ENCODE assay signal across 30 cellular contexts in genomic region chr3:9937839-9938238, GRCh38.
"Had no signal": no experiment of that assay in that cellular context is flagged by ENCODE, and none has a peak within 500 bp of the region (broad histone marks: within the 10 kb centered on the region; RNA-seq: fewer than 3 reads in every experiment).

No MANE protein-coding gene starts in this region.

- H3K27me3 Mint-ChIP-seq: activated CD8-positive, alpha-beta T cell treated with anti-CD3 and anti-CD28 coated beads for 36 hours; activated naive CD4-positive, alpha-beta T cell treated with anti-CD3 and anti-CD28 coated beads, Interleukin-2, amount 10 ng/mL, durations not matched to agents 7 days and 5 days; activated naive CD8-positive, alpha-beta T cell treated with anti-CD3 and anti-CD28 coated beads, Interleukin-2, amount 10 ng/mL, durations not matched to agents 7 days and 5 days had no signal

- ATAC-seq: activated CD8-positive, alpha-beta T cell treated with anti-CD3 and anti-CD28 coated beads for 36 hours; activated naive CD4-positive, alpha-beta T cell treated with anti-CD3 and anti-CD28 coated beads, Interleukin-2, amount 50 U/mL, for 72 hours; activated T-cell treated with anti-CD3 and anti-CD28 coated beads, Interleukin-2, amount 50 U/mL, for 72 hours; gastroesophageal sphincter; heart left ventricle had no signal

- H3K36me3 Mint-ChIP-seq: activated naive CD4-positive, alpha-beta T cell treated with anti-CD3 and anti-CD28 coated beads, Interleukin-2, amount 50 U/mL, for 72 hours had no signal

- H3K36me3 ChIP-seq: breast epithelium, colonic mucosa had no signal

- H3K27ac Mint-ChIP-seq: activated CD8-positive, alpha-beta T cell treated with anti-CD3 and anti-CD28 coated beads for 36 hours; activated naive CD4-positive, alpha-beta T cell treated with anti-CD3 and anti-CD28 coated beads, Interleukin-2, amount 10 ng/mL, durations not matched to agents 7 days and 5 days; activated naive CD4-positive, alpha-beta T cell treated with anti-CD3 and anti-CD28 coated beads, Interleukin-2, amount 50 U/mL, for 72 hours; activated naive CD8-positive, alpha-beta T cell treated with anti-CD3 and anti-CD28 coated beads, Interleukin-2, amount 10 ng/mL, durations not matched to agents 7 days and 5 days; activated T-cell treated with anti-CD3 and anti-CD28 coated beads, Interleukin-2, amount 50 U/mL, for 72 hours; brain had no signal

- H3K4me3 ChIP-seq: ascending aorta, breast epithelium, cardiac muscle cell, colonic mucosa, esophagus squamous epithelium, gastroesophageal sphincter, heart left ventricle had no signal

- H3K4me3 Mint-ChIP-seq: activated CD8-positive, alpha-beta T cell treated with anti-CD3 and anti-CD28 coated beads for 36 hours; activated naive CD4-positive, alpha-beta T cell treated with anti-CD3 and anti-CD28 coated beads, Interleukin-2, amount 10 ng/mL, durations not matched to agents 7 days and 5 days; activated naive CD8-positive, alpha-beta T cell treated with anti-CD3 and anti-CD28 coated beads, Interleukin-2, amount 10 ng/mL, durations not matched to agents 7 days and 5 days; activated T-cell treated with anti-CD3 and anti-CD28 coated beads, Interleukin-2, amount 50 U/mL, for 72 hours; brain had no signal

- FAIRE-seq: endometrium, endothelial cell of umbilical vein had no signal

- H3K27me3 ChIP-seq: ascending aorta, breast epithelium, cardiac muscle cell, colonic mucosa, esophagus squamous epithelium, gastroesophageal sphincter, heart left ventricle had no signal

- H3K9me3 Mint-ChIP-seq: activated CD8-positive, alpha-beta T cell treated with anti-CD3 and anti-CD28 coated beads for 36 hours; activated naive CD4-positive, alpha-beta T cell treated with anti-CD3 and anti-CD28 coated beads, Interleukin-2, amount 10 ng/mL, durations not matched to agents 7 days and 5 days; activated naive CD4-positive, alpha-beta T cell treated with anti-CD3 and anti-CD28 coated beads, Interleukin-2, amount 50 U/mL, for 72 hours; activated naive CD8-positive, alpha-beta T cell treated with anti-CD3 and anti-CD28 coated beads, Interleukin-2, amount 10 ng/mL, durations not matched to agents 7 days and 5 days; activated T-cell treated with anti-CD3 and anti-CD28 coated beads, Interleukin-2, amount 50 U/mL, for 72 hours; brain had no signal

- H3K27ac ChIP-seq: ascending aorta, breast epithelium, cardiac muscle cell, colonic mucosa, epithelial cell of prostate, esophagus squamous epithelium, gastroesophageal sphincter, heart left ventricle had no signal

- H3K9me3 ChIP-seq: ascending aorta, breast epithelium, colonic mucosa, esophagus squamous epithelium, gastroesophageal sphincter, heart left ventricle had no signal

- DNase-seq: activated CD4-positive, alpha-beta T cell treated with anti-CD3 and anti-CD28 coated beads for 4 hours; activated CD4-positive, alpha-beta T cell treated with anti-CD3 and anti-CD28 coated beads, Interleukin-2, amount 50 U/mL, for 1 hour; activated CD4-positive, alpha-beta T cell treated with anti-CD3 and anti-CD28 coated beads, Interleukin-2, amount 50 U/mL, for 48 hours; activated CD4-positive, CD25-positive, alpha-beta regulatory T cell; activated CD4-positive, CD25-positive, alpha-beta regulatory T cell treated with anti-CD3 and anti-CD28 coated beads, Interleukin-2, amount 50 U/mL, for 72 hours; activated CD8-positive, alpha-beta memory T cell treated with anti-CD3 and anti-CD28 coated beads for 24 hours; activated CD8-positive, alpha-beta T cell treated with anti-CD3 and anti-CD28 coated beads for 36 hours; activated gamma-delta T cell; activated naive CD4-positive, alpha-beta T cell; activated naive CD4-positive, alpha-beta T cell treated with anti-CD3 and anti-CD28 coated beads, Interleukin-2, amount 10 ng/mL, durations not matched to agents 7 days and 5 days; activated naive CD8-positive, alpha-beta T cell treated with anti-CD3 and anti-CD28 coated beads, Interleukin-2, amount 10 ng/mL, durations not matched to agents 7 days and 5 days; activated T-cell treated with anti-CD3 and anti-CD28 coated beads, Interleukin-2, amount 50 U/mL, for 72 hours; central memory CD4-positive, alpha-beta T cell; cerebellar nuclear complex; colonic mucosa; effector CD8-positive, alpha-beta T cell; esophagus squamous epithelium; foreskin melanocyte; heart left ventricle; T-helper 1 cell; T-helper 2 cell had no signal

- H3K4me1 ChIP-seq: colonic mucosa had no signal
